ENCODE assay signal across 1 cellular context in genomic region chr9:135169709-135170226, GRCh38.
TF ChIP-seq lines count a peak whose summit lies in the region.

No MANE protein-coding gene starts in this region.

TF ChIP-seq in WTC11, 78 proteins besides CTCF, POLR2A, EP300 and RAD21 (continued from another document):
- 0 out of 2 replicates have a peak, but pooled peaks have one; percentile 11 for TF ChIP-seq PRDM15 (CRISPR knock-in tag; IDR thresholded peaks at IDR 0.05)
